Comparison of ENCODE assay signal across 24 cellular contexts in the genomic region with DNA sequence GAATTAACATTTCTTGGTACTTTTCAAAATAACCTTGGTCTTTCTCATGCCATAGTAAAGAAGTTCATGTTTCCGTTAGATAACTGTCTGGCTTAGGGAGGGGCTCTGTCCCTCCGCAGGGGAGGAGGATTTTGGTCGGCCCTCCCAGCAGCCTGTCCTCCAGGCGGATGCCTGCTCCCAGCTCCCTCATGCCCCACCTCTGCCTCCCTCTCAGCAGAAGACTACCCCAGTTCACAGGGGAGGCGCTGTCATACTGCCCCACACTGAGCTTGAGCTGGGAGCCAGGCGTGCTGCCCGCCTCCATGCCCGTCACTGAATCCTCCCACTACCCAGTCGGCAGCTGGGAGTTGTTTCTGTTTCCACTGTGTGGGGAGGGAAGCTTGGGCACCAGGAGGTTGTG.
DNase-seq lines count a peak whose midpoint lies in the region; ATAC-seq, FAIRE-seq and TF ChIP-seq lines count a peak whose summit lies in the region.
"Had no signal": no experiment of that assay in that cellular context is flagged by ENCODE, and none has a peak within 500 bp of the region (broad histone marks: within the 10 kb centered on the region; RNA-seq: fewer than 3 reads in every experiment).

No MANE protein-coding gene starts in this region.

- no peaks in the 10 kb centered on the region for H3K9me3 ChIP-seq in HUES48 (ENCODE audit: control insufficient read depth, insufficient read depth, low read length)
- no peaks in the 10 kb centered on the region for H3K9me3 ChIP-seq in spleen
- H3K9me3 ChIP-seq in HepG2 (ENCODE audit: low read length), result no peaks in the 10 kb centered on the region
- H3K9me3 ChIP-seq: body of pancreas, neutrophil, psoas muscle, thyroid gland had no signal

- H3K4me2 ChIP-seq in mesendoderm (ENCODE audit: low read length) (no peak overlapping the region), HepG2 (ENCODE audit: low read depth, low read length) (no peak overlapping the region)

- H4K5ac ChIP-seq in mesendoderm (ENCODE audit: low read length), result no peak overlapping the region

- DNase-seq in caudate nucleus (lab: John Stamatoyannopoulos, UW) (peak in 7 of 61 donors; percentile 7 to 25 (median 18)), mesendoderm (no peak), spleen (no peak), HepG2 (ENCODE audit: low spot score) (no peak), NCI-H446 (lab: John Stamatoyannopoulos, UW) (no peak)
- DNase-seq in stimulated activated naive CD4-positive, alpha-beta T cell treated with Interleukin-2 at 50 U/mL for 16 hours (lab: John Stamatoyannopoulos, UW), result no peak
- DNase-seq: activated CD4-positive, alpha-beta memory T cell treated with anti-CD3 and anti-CD28 coated beads for 36 hours; activated CD4-positive, CD25-positive, alpha-beta regulatory T cell; activated effector memory CD4-positive, alpha-beta T cell treated with Interleukin-2 at 50 U/mL for 16 hours; activated naive CD8-positive, alpha-beta T cell treated with anti-CD3 and anti-CD28 coated beads, Interleukin-2, amount 50 U/mL, for 24 hours; body of pancreas; CD8-positive, alpha-beta T cell; MM.1S; NCI-H1436 treated with DMSO at 0.1 percent for 48 hours; NCI-H524; psoas muscle; stimulated activated CD4-positive, alpha-beta T cell treated with anti-CD3 and anti-CD28 coated beads, Interleukin-4, amount 100 ng/mL, for 24 hours; stimulated activated naive CD8-positive, alpha-beta T cell treated with anti-CD3 and anti-CD28 coated beads, Interleukin-15, Interleukin-2, amounts not matched to agents 100 U/mL and 50 U/mL, for 24 hours; T-helper 2 cell had no signal

- H4K8ac ChIP-seq in mesendoderm (ENCODE audit: low read depth, low read length), result no peak overlapping the region

- no CpG with 5 or more reads among the region's 9 CpGs for WGBS in mesendoderm (ENCODE audit: extremely low coverage, insufficient coverage, low lambda C conversion rate)
- 37 to 74% (median 63%) methylated on average over 8 to 9 of the region's 9 CpGs for WGBS in spleen, 5 donors
- WGBS in HepG2 (ENCODE audit: low lambda C conversion rate), result 62% methylated on average over 9 of the region's 9 CpGs

- H3K9ac ChIP-seq in HUES48 (ENCODE audit: low read depth, low read length) (no peak overlapping the region), mesendoderm (ENCODE audit: low read length) (no peak overlapping the region), HepG2 (ENCODE audit: insufficient read depth, low read depth, low read length) (no peak overlapping the region)

- H2BK120ac ChIP-seq in mesendoderm (ENCODE audit: low read depth, low read length), result no peak overlapping the region

- intact Hi-C loops in spleen (cut with DNase I; ENCODE audit: low total_unique reads) (no loop called here), HepG2 (cut with micrococcal nuclease; ENCODE audit: unreplicated experiment) (no loop called here)

- H3K18ac ChIP-seq in mesendoderm (ENCODE audit: low read length), result no peak overlapping the region

- no peak overlapping the region for H3K56ac ChIP-seq in mesendoderm (ENCODE audit: low read length)

- H3K4me1 ChIP-seq in HUES48 (ENCODE audit: control insufficient read depth, insufficient read depth, low read length) (peaks cover 13% of the 10 kb centered on the region; the same call in 1 of the 2 replicates), mesendoderm (ENCODE audit: control insufficient read depth, low read depth, low read length) (peaks cover 4% of the 10 kb centered on the region), spleen (peaks cover 0 to 35% (median 18%) of the 10 kb centered on the region in 6 donors), HepG2 (ENCODE audit: insufficient read depth, low read length) (peaks cover 28% of the 10 kb centered on the region)
- H3K4me1 ChIP-seq: psoas muscle had no signal

- TF ChIP-seq EP300 in HepG2 (IDR thresholded peaks at IDR 0.05; ENCODE audit: low read depth in 2 of 2, low read length in 2 of 2), result no peak
- no peak for TF ChIP-seq EP300 in HepG2 (CRISPR knock-in tag; IDR thresholded peaks at IDR 0.05; ENCODE audit: borderline replicate concordance)

- H3K27ac ChIP-seq in HUES48 (ENCODE audit: low read depth, low read length), result peak overlapping the region; percentile 67
- peak overlapping the region; percentile 24 for H3K27ac ChIP-seq in caudate nucleus (ENCODE audit: low read depth, low read length)
- H3K27ac ChIP-seq in mesendoderm (ENCODE audit: low read depth, low read length), result peak overlapping the region; percentile 34
- peak overlapping the region; percentile 35 to 76 (median 66) for H3K27ac ChIP-seq in spleen
- no peak overlapping the region for H3K27ac ChIP-seq in HepG2 (ENCODE audit: extremely low read length, insufficient read depth, low read length)
- H3K27ac ChIP-seq: body of pancreas, neutrophil, psoas muscle, thyroid gland had no signal

- no peaks in the 10 kb centered on the region for H3K79me1 ChIP-seq in mesendoderm (ENCODE audit: low read length)

- no peak for FAIRE-seq in HepG2 (lab: Jason Lieb, UNC)
- FAIRE-seq: endometrium had no signal

- H3K36me3 ChIP-seq in HUES48 (ENCODE audit: control insufficient read depth, insufficient read depth, low read length), result no peaks in the 10 kb centered on the region
- H3K36me3 ChIP-seq in mesendoderm (ENCODE audit: control insufficient read depth, insufficient read depth, low read length), result no peaks in the 10 kb centered on the region
- H3K36me3 ChIP-seq in spleen, result no peaks in the 10 kb centered on the region
- H3K36me3 ChIP-seq in HepG2 (replicated peaks in 1 of 2; ENCODE audit: control insufficient read depth in 1 of 2, insufficient read depth in 2 of 2, low read length in 2 of 2), result no peaks in the 10 kb centered on the region
- H3K36me3 ChIP-seq: neutrophil, thyroid gland had no signal

- H2BK15ac ChIP-seq in mesendoderm (replicated peaks; ENCODE audit: low read depth), result no peak overlapping the region

- POLR2A ChIA-PET in HepG2 (lab: Yijun Ruan, JAX), result interaction anchor here (1.6 kb wide), 1 partner anchor 128 kb away, joined by 5 read pairs; the partner anchor contains the start of gene CAMTA1

- TF ChIP-seq CTCF in spleen (IDR thresholded peaks at IDR 0.05 in 8 of 11, conservative IDR thresholded peaks at IDR 0.05 in 3 of 11), result no peak
- TF ChIP-seq CTCF in HepG2 (CRISPR knock-in tag; IDR thresholded peaks at IDR 0.05), result no peak

- no peaks in the 10 kb centered on the region for H3K27me3 ChIP-seq in HUES48 (ENCODE audit: control insufficient read depth, insufficient read depth, low read length)
- H3K27me3 ChIP-seq in mesendoderm (ENCODE audit: insufficient read depth, low read length, poor library complexity), result no peaks in the 10 kb centered on the region
- peaks cover 0 to 24% (median 0%) of the 10 kb centered on the region in 7 donors for H3K27me3 ChIP-seq in spleen (replicated peaks in 1 of 7)
- H3K27me3 ChIP-seq in HepG2 (ENCODE audit: control insufficient read depth in 1 of 2, insufficient read depth in 2 of 2, low read length in 2 of 2), result peaks cover 0 to 43% of the 10 kb centered on the region in 2 experiments; a peak in 3 of 5 replicates
- H3K27me3 ChIP-seq: body of pancreas, thyroid gland had no signal

- H3K23ac ChIP-seq in mesendoderm (ENCODE audit: low read length), result no peak overlapping the region

- no peak overlapping the region for H3K4me3 ChIP-seq in HUES48 (ENCODE audit: low read depth, low read length)
- H3K4me3 ChIP-seq in mesendoderm (ENCODE audit: low read length), result no peak overlapping the region
- no peak overlapping the region for H3K4me3 ChIP-seq in spleen
- H3K4me3 ChIP-seq in HepG2 (replicated peaks in 1 of 3; ENCODE audit: insufficient read depth in 1 of 3, low read depth in 2 of 3, low read length in 3 of 3), result no peak overlapping the region
- H3K4me3 ChIP-seq: body of pancreas, coronary artery, psoas muscle, thyroid gland had no signal

- H4K20me1 ChIP-seq in HepG2 (ENCODE audit: insufficient read depth, low read length), result no peaks in the 10 kb centered on the region

- H2BK5ac ChIP-seq in mesendoderm (ENCODE audit: low read length), result no peak overlapping the region

- H3K79me2 ChIP-seq in mesendoderm (ENCODE audit: control insufficient read depth, insufficient read depth, low read length) (no peaks in the 10 kb centered on the region), HepG2 (ENCODE audit: insufficient read depth, low read length) (no peaks in the 10 kb centered on the region)

- ATAC-seq in HepG2, result no peak
- ATAC-seq: activated naive CD8-positive, alpha-beta T cell treated with anti-CD3 and anti-CD28 coated beads, Interleukin-2, amount 50 U/mL, for 24 hours; CD8-positive, alpha-beta T cell; stimulated activated naive CD8-positive, alpha-beta T cell treated with anti-CD3 and anti-CD28 coated beads, Interleukin-15, Interleukin-2, amounts not matched to agents 100 U/mL and 50 U/mL, for 24 hours had no signal

- no peak overlapping the region for H2AK5ac ChIP-seq in mesendoderm (ENCODE audit: low read length)

- in situ Hi-C loops in HepG2 (cut with HindIII; ENCODE audit: extremely low pct_ligation_motif_present, low pct_unique_long_range_greater_than_20kb), result no loop called here

- no peak for TF ChIP-seq RAD21 in HepG2 (CRISPR knock-in tag; IDR thresholded peaks at IDR 0.05)

- no peak overlapping the region for H2AFZ ChIP-seq in HepG2 (ENCODE audit: low read length)

- CTCF ChIA-PET in HepG2 (lab: Yijun Ruan, JAX; ENCODE audit: low intra/inter-chr PET ratio, low total read pairs), result no interaction called here

- no peak for TF ChIP-seq POLR2A in spleen (IDR thresholded peaks at IDR 0.05)
- TF ChIP-seq POLR2A in HepG2 (IDR thresholded peaks at IDR 0.05; ENCODE audit: insufficient read depth in 1 of 2, low read depth in 2 of 2, low read length in 2 of 2), result no peak

- BruUV-seq in HepG2 (replicated peaks; lab: Mats Ljungman, UMichigan), result no TSS peak

- no peak overlapping the region for H3K4ac ChIP-seq in mesendoderm (ENCODE audit: low read depth, low read length)

TF ChIP-seq in HepG2, 621 proteins besides CTCF, POLR2A, EP300 and RAD21 (continues in another document):
- TF ChIP-seq, protein P1, sequence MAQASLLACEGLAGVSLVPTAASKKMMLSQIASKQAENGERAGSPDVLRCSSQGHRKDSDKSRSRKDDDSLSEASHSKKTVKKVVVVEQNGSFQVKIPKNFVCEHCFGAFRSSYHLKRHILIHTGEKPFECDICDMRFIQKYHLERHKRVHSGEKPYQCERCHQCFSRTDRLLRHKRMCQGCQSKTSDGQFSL (CRISPR knock-in tag; IDR thresholded peaks at IDR 0.05), result no peak
- TF ChIP-seq ZNF639 (CRISPR knock-in tag; conservative IDR thresholded peaks at IDR 0.05) (no peak), HOXA9 (CRISPR knock-in tag; IDR thresholded peaks at IDR 0.05; ENCODE audit: borderline replicate concordance) (no peak), ZNF549 (CRISPR knock-in tag; IDR thresholded peaks at IDR 0.05) (no peak), BCL6 (CRISPR knock-in tag; IDR thresholded peaks at IDR 0.05) (no peak)
